ENCODE assay signal across 23 cellular contexts in genomic region chr9:82367016-82367415, GRCh38.
"Had no signal": no experiment of that assay in that cellular context is flagged by ENCODE, and none has a peak within 500 bp of the region (broad histone marks: within the 10 kb centered on the region; RNA-seq: fewer than 3 reads in every experiment).

No MANE protein-coding gene starts in this region.

- H3K27ac ChIP-seq: adrenal gland, skin epidermis, tibial artery had no signal

- H3K9me3 ChIP-seq: adrenal gland, right lobe of liver, tibial artery had no signal

- H3K4me1 ChIP-seq: adrenal gland, tibial artery had no signal

- ATAC-seq: activated CD8-positive, alpha-beta T cell treated with anti-CD3 and anti-CD28 coated beads, Interleukin-2, amount 10 ng/mL, durations not matched to agents 7 days and 5 days; activated naive CD4-positive, alpha-beta T cell treated with anti-CD3 and anti-CD28 coated beads, Interleukin-2, amount 50 U/mL, for 72 hours; esophagus mucosa; left ventricle myocardium superior; stimulated activated naive CD8-positive, alpha-beta T cell treated with anti-CD3 and anti-CD28 coated beads, Interleukin-15, amount 100 ng/mL, for 72 hours had no signal

- DNase-seq: activated CD4-positive, alpha-beta T cell treated with anti-CD3 and anti-CD28 coated beads for 1 hour; activated CD4-positive, alpha-beta T cell treated with anti-CD3 and anti-CD28 coated beads, Interleukin-2, amount 50 U/mL, for 1 hour; activated CD8-positive, alpha-beta T cell treated with anti-CD3 and anti-CD28 coated beads, Interleukin-2, amount 10 ng/mL, durations not matched to agents 7 days and 5 days; activated T-cell treated with anti-CD3 and anti-CD28 coated beads, Interleukin-2, amount 50 U/mL, for 1 hour; central memory CD4-positive, alpha-beta T cell; dermis blood vessel endothelial cell; effector memory CD4-positive, alpha-beta T cell; foreskin melanocyte; kidney glomerular epithelial cell; left ventricle myocardium superior; nephron progenitor cell; nucleus accumbens; right lobe of liver; stimulated activated CD4-positive, alpha-beta T cell treated with anti-CD3 and anti-CD28 coated beads, Interleukin-1b, Interleukin-23, amount 100 ng/mL, for 48 hours; stimulated activated naive CD8-positive, alpha-beta T cell treated with anti-CD3 and anti-CD28 coated beads, Interleukin-15, amount 100 ng/mL, for 72 hours; T-helper 9 cell; tibial artery had no signal

- H3K36me3 ChIP-seq: adrenal gland, right lobe of liver, tibial artery had no signal

- H3K4me3 ChIP-seq: adrenal gland, right lobe of liver, skin epidermis, tibial artery had no signal

- FAIRE-seq: astrocyte, endothelial cell of umbilical vein had no signal

- H3K27me3 ChIP-seq: adrenal gland, right lobe of liver, tibial artery had no signal
